ENCODE assay signal across 8 cellular contexts in the genomic region with DNA sequence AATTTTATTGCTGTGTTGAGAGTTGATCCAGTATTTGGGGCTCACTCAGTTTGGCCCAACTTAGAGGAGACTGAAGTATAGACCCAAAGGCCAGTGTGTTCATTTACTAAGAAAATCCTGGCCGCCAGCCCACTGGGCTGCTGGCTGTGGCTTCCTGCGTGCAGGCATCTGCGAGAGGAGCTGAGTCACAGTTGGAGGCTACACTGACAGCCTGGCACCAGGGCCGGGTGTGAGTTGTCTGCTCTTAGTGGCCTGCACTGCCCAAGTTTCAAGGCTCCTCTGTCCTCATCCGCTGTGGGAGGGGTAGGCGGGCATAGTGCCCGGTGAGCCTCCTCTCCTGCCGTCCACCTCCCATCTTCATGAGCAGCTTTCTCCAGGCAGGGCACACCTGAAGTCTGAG. TPM values are rescaled to one million over a fixed set of nuclear protein-coding genes. Genes with fewer than 3 reads are reported as not detected.
DNase-seq lines count a peak whose midpoint lies in the region; ATAC-seq and TF ChIP-seq lines count a peak whose summit lies in the region.

No MANE protein-coding gene starts in this region.

- H3F3A ChIP-seq in PC-9 (ENCODE audit: insufficient read depth, low read depth), result peaks cover 65% of the 10 kb centered on the region

- POLR2A ChIA-PET in PC-9 (lab: Charles Lee; ENCODE audit: unreplicated experiment), result interaction anchor here (0.7 kb wide), 1 partner anchor 81 kb away, joined by 6 read pairs; no protein-coding TSS in a partner anchor

- TF ChIP-seq EP300 in tibial nerve (IDR thresholded peaks at IDR 0.05), result no peak

- H3K79me2 ChIP-seq in PC-9 (ENCODE audit: low read depth), result 0 out of 2 replicates have a peak, but pooled peaks cover 24% of the 10 kb centered on the region

- no peaks in the 10 kb centered on the region for H3K27me3 ChIP-seq in CD4-positive, CD25-positive, alpha-beta regulatory T cell (ENCODE audit: control insufficient read depth, insufficient read depth, low read length)
- H3K27me3 ChIP-seq in PC-9 (ENCODE audit: insufficient read depth, low read depth) (no peaks in the 10 kb centered on the region), colonic mucosa (no peaks in the 10 kb centered on the region), tibial nerve (no peaks in the 10 kb centered on the region)

- WGBS in tibial nerve, 2 donors, result 32 to 53% methylated on average over 6 to 8 of the region's 8 CpGs

- H3K9me2 ChIP-seq in PC-9 (ENCODE audit: insufficient read depth), result no peaks in the 10 kb centered on the region

- H3K36me3 Mint-ChIP-seq in CD4-positive, CD25-positive, alpha-beta regulatory T cell, result peaks cover 55% of the 10 kb centered on the region
- peaks cover 40% of the 10 kb centered on the region for H3K36me3 Mint-ChIP-seq in memory B cell

- no peak overlapping the region for H3K4me2 ChIP-seq in PC-9

- H3K36me3 ChIP-seq in CD4-positive, CD25-positive, alpha-beta regulatory T cell (ENCODE audit: control insufficient read depth, insufficient read depth, low read length), result peaks cover 63% of the 10 kb centered on the region
- peaks cover 71% of the 10 kb centered on the region for H3K36me3 ChIP-seq in PC-9 (ENCODE audit: low read depth)
- peaks cover 23% of the 10 kb centered on the region for H3K36me3 ChIP-seq in colonic mucosa
- peaks cover 0 to 88% (median 15%) of the 10 kb centered on the region in 3 donors for H3K36me3 ChIP-seq in tibial nerve

- ATAC-seq in CD4-positive, CD25-positive, alpha-beta regulatory T cell (ENCODE audit: low read depth in 2 of 2), result peak in 1 of 2 donors; percentile 32
- ATAC-seq in memory B cell (ENCODE audit: low read depth), result no peak
- ATAC-seq in HG03039 (IDR thresholded peaks at IDR 0.05; ENCODE audit: unreplicated experiment), result no peak

- H3K27ac Mint-ChIP-seq in CD4-positive, CD25-positive, alpha-beta regulatory T cell, result peak overlapping the region; percentile 20 to 89 (median 59)
- peak overlapping the region; percentile 73 for H3K27ac Mint-ChIP-seq in memory B cell

- H3K4me1 ChIP-seq in CD4-positive, CD25-positive, alpha-beta regulatory T cell (ENCODE audit: control insufficient read depth, insufficient read depth, low read length, poor library complexity, severe bottlenecking), result peaks cover 34% of the 10 kb centered on the region
- H3K4me1 ChIP-seq in PC-9 (replicated peaks; ENCODE audit: insufficient read depth) (no peaks in the 10 kb centered on the region), colonic mucosa (no peaks in the 10 kb centered on the region), tibial nerve (peaks cover 0 to 22% (median 8%) of the 10 kb centered on the region in 4 donors)

- H4K20me1 ChIP-seq in PC-9 (ENCODE audit: insufficient read depth), result peaks cover 73% of the 10 kb centered on the region

- no TSS peak for BruUV-seq in PC-9 (replicated peaks; lab: Mats Ljungman, UMichigan)

- no peak overlapping the region for H3K4me3 ChIP-seq in CD4-positive, CD25-positive, alpha-beta regulatory T cell (ENCODE audit: low read depth, low read length)
- H3K4me3 ChIP-seq in PC-9 (no peak overlapping the region), colonic mucosa (no peak overlapping the region), tibial nerve (no peak overlapping the region)

- TF ChIP-seq POLR2A in tibial nerve (IDR thresholded peaks at IDR 0.05), result no peak

- CTCF ChIA-PET in PC-9 (lab: Charles Lee), result no interaction called here

- H3K27ac ChIP-seq in CD4-positive, CD25-positive, alpha-beta regulatory T cell (ENCODE audit: insufficient read depth, low read length, poor library complexity, severe bottlenecking), result peak overlapping the region; percentile 25
- H3K27ac ChIP-seq in PC-9 (peak overlapping the region; percentile 28; the same call in 1 of the 2 replicates), colonic mucosa (no peak overlapping the region), tibial nerve (peak overlapping the region in 2 of 4 donors; percentile 71 to 79)

- H3K9me3 ChIP-seq in CD4-positive, CD25-positive, alpha-beta regulatory T cell (ENCODE audit: control insufficient read depth in 2 of 2, low read length in 2 of 2), result no peaks in the 10 kb centered on the region
- no peaks in the 10 kb centered on the region for H3K9me3 ChIP-seq in PC-9 (ENCODE audit: insufficient read depth, low read depth)
- H3K9me3 ChIP-seq in colonic mucosa, result no peaks in the 10 kb centered on the region
- H3K9me3 ChIP-seq in tibial nerve, result no peaks in the 10 kb centered on the region

- peaks cover 6 to 43% (median 28%) of the 10 kb centered on the region in 4 donors for H3K4me1 Mint-ChIP-seq in CD4-positive, CD25-positive, alpha-beta regulatory T cell
- peaks cover 7% of the 10 kb centered on the region for H3K4me1 Mint-ChIP-seq in memory B cell

- peaks cover 0 to 2% (median 0%) of the 10 kb centered on the region in 7 donors for H3K9me3 Mint-ChIP-seq in CD4-positive, CD25-positive, alpha-beta regulatory T cell
- H3K9me3 Mint-ChIP-seq in memory B cell, result no peaks in the 10 kb centered on the region

- H3K4me3 Mint-ChIP-seq in CD4-positive, CD25-positive, alpha-beta regulatory T cell, result peak overlapping the region in 1 of 4 donors; percentile 18
- no peak overlapping the region for H3K4me3 Mint-ChIP-seq in memory B cell

- no peak overlapping the region for H3K9ac ChIP-seq in colonic mucosa (ENCODE audit: low read depth in 2 of 2, low read length in 2 of 2)

- DNase-seq in CD4-positive, CD25-positive, alpha-beta regulatory T cell, result no peak
- peak in 1 of 2 experiments; percentile 83 for DNase-seq in PC-9
- peak; percentile 52 for DNase-seq in colonic mucosa
- DNase-seq in memory B cell (ENCODE audit: low spot score in 2 of 2), result no peak
- peak; percentile 71 to 75 for DNase-seq in tibial nerve (ENCODE audit: low spot score in 2 of 2)
- no peak for DNase-seq in germinal center (ENCODE audit: low spot score)
- no peak for DNase-seq in NCI-H345 (lab: John Stamatoyannopoulos, UW)

- intact Hi-C loops in PC-9 (cut with micrococcal nuclease; ENCODE audit: unreplicated experiment) (loop anchor here (2.0 to 5.0 kb wide), 2 partner anchors 100 to 149 kb away; no protein-coding TSS in a partner anchor), colonic mucosa (cut with DNase I) (no loop called here)

- H3K27me3 Mint-ChIP-seq in CD4-positive, CD25-positive, alpha-beta regulatory T cell, result no peaks in the 10 kb centered on the region
- H3K27me3 Mint-ChIP-seq in memory B cell, result no peaks in the 10 kb centered on the region

- no peak for TF ChIP-seq CTCF in PC-9 (conservative IDR thresholded peaks at IDR 0.05)
- TF ChIP-seq CTCF in colonic mucosa (IDR thresholded peaks at IDR 0.05), result no peak
- no peak for TF ChIP-seq CTCF in tibial nerve (IDR thresholded peaks at IDR 0.05)

- H2AFZ ChIP-seq in PC-9, result no peak overlapping the region

RNA-seq across cellular contexts. Expression of a gene that starts 54.2 kb away (rescaled TPM):
- total RNA-seq in CD4-positive, CD25-positive, alpha-beta regulatory T cell, result 9.4 TPM
- polyA plus RNA-seq in CD4-positive, CD25-positive, alpha-beta regulatory T cell, result 10 to 100 TPM in 3 of 4 donors, 1 to 10 TPM in 1; 8.9 to 19.3 (median 16.0) TPM
- total RNA-seq in PC-9 (2021) (4.1 and 5.0 TPM in 2 replicates), colonic mucosa (1 to 10 TPM; 1.3 to 1.4 TPM), tibial nerve (10 to 100 TPM in 1 of 4 donors, 1 to 10 TPM in 3; 6.0 to 11.1 (median 8.2) TPM)

Comparison
In these comparisons a context has a peak if more than half of its experiments do, and no peak if none do; other contexts are left out.
1. DNase-seq: peak in colonic mucosa (single experiment) and tibial nerve (2 of 2); none in CD4-positive, CD25-positive, alpha-beta regulatory T cell (0 of 3), memory B cell (0 of 2), germinal center (single experiment) and NCI-H345 (single experiment).